In the genomic region with DNA sequence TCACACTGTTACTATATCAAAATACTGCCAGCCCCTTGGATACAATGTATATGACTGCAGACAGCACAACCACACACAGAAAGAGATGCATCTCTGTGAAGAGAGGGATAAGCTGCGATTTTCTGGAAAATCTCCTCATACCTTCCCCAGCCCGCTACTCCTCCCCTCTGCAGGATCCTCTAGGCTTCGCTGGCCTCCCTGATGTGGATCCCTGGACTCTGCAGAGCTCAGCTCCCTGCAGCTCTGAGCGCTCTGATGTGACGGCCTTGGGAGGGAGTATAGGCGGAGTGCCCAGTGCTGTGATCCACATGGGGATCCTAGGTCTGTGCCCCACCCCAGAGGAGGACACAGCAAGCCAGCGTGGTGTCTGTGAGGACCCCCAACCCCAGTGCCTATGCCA, we compare ENCODE assay signal across 20 cellular contexts.
DNase-seq lines count a peak whose midpoint lies in the region; FAIRE-seq and TF ChIP-seq lines count a peak whose summit lies in the region.
"Had no signal": no experiment of that assay in that cellular context is flagged by ENCODE, and none has a peak within 500 bp of the region (broad histone marks: within the 10 kb centered on the region; RNA-seq: fewer than 3 reads in every experiment).

No MANE protein-coding gene starts in this region.

- H3K4me3 ChIP-seq in suprapubic skin = no peak overlapping the region
- H3K4me3 ChIP-seq: A549, GM23248, HAP-1 had no signal

- peaks cover 25% of the 10 kb centered on the region for H3K27me3 Mint-ChIP-seq in osteocyte (ENCODE audit: unreplicated experiment)
- H3K27me3 Mint-ChIP-seq: CD4-positive, alpha-beta T cell had no signal

- H3K9me3 ChIP-seq in suprapubic skin = no peaks in the 10 kb centered on the region
- H3K9me3 ChIP-seq: A549, Caco-2, HAP-1 had no signal

- no peaks in the 10 kb centered on the region for H3K36me3 ChIP-seq in suprapubic skin
- H3K36me3 ChIP-seq: HAP-1 had no signal

- no peak for TF ChIP-seq POLR2A in suprapubic skin (IDR thresholded peaks at IDR 0.05)

- no peaks in the 10 kb centered on the region for H3K27me3 ChIP-seq in suprapubic skin

- H3K27ac ChIP-seq in suprapubic skin = no peak overlapping the region
- H3K27ac ChIP-seq: 22Rv1, A549, C4-2B, GM23248 had no signal

- TF ChIP-seq EP300 in suprapubic skin (IDR thresholded peaks at IDR 0.05) = no peak

- 92% methylated on average over 4 of the region's 7 CpGs for WGBS in suprapubic skin

- no peaks in the 10 kb centered on the region for H3K4me1 Mint-ChIP-seq in osteocyte (ENCODE audit: unreplicated experiment)

- no peak for TF ChIP-seq CTCF in osteocyte (IDR thresholded peaks at IDR 0.05)
- no peak for TF ChIP-seq CTCF in suprapubic skin (IDR thresholded peaks at IDR 0.05)

- H3K4me1 ChIP-seq in suprapubic skin = no peaks in the 10 kb centered on the region
- H3K4me1 ChIP-seq: A549, Caco-2, HAP-1 had no signal

- H3K4me3 Mint-ChIP-seq in osteocyte (ENCODE audit: unreplicated experiment) = no peak overlapping the region
- H3K4me3 Mint-ChIP-seq: CD4-positive, alpha-beta T cell had no signal

- no peaks in the 10 kb centered on the region for H3K9me3 Mint-ChIP-seq in osteocyte (ENCODE audit: unreplicated experiment)
- H3K9me3 Mint-ChIP-seq: CD4-positive, alpha-beta T cell had no signal

- FAIRE-seq in frontal cortex (lab: Jason Lieb, UNC) (no peak), HTR-8/SVneo (lab: Jason Lieb, UNC) (no peak)
- FAIRE-seq: A549, D721Med, G401.6, GM12891, GM19239 had no signal

- DNase-seq in activated CD4-positive, CD25-positive, alpha-beta regulatory T cell treated with anti-CD3 and anti-CD28 coated beads, Interleukin-2, amount 50 U/mL, for 72 hours = peak; percentile 15
- no peak for DNase-seq in activated CD4-positive, CD25-positive, alpha-beta regulatory T cell (lab: John Stamatoyannopoulos, UW)
- peak; percentile 38 for DNase-seq in islet precursor cell
- peak; percentile 63 for DNase-seq in osteocyte (ENCODE audit: extremely low spot score, unreplicated experiment)
- DNase-seq in suprapubic skin (ENCODE audit: low spot score in 2 of 2) = peak; percentile 19 to 43
- DNase-seq in frontal cortex (ENCODE audit: low spot score in 2 of 2) = no peak
- no peak for DNase-seq in NCI-H446 treated with DMSO at 0.1 percent for 48 hours (lab: John Stamatoyannopoulos, UW)
- no peak for DNase-seq in HTR-8/SVneo (ENCODE audit: insufficient read length, low spot score)
- DNase-seq: AML-193; Caco-2; CD4-positive, alpha-beta T cell; GM23248 had no signal

- no peaks in the 10 kb centered on the region for H3K36me3 Mint-ChIP-seq in osteocyte (ENCODE audit: unreplicated experiment)

- no peak overlapping the region for H3K27ac Mint-ChIP-seq in osteocyte (ENCODE audit: unreplicated experiment)
- H3K27ac Mint-ChIP-seq: CD4-positive, alpha-beta T cell had no signal

Comparison
In these comparisons a context has a peak if more than half of its experiments do, and no peak if none do; other contexts are left out.
1. DNase-seq: peak in activated CD4-positive, CD25-positive, alpha-beta regulatory T cell treated with anti-CD3 and anti-CD28 coated beads, Interleukin-2, amount 50 U/mL, for 72 hours (single experiment), islet precursor cell (single experiment), osteocyte (single experiment) and suprapubic skin (2 of 2); none in activated CD4-positive, CD25-positive, alpha-beta regulatory T cell (0 of 4), frontal cortex (0 of 2), NCI-H446 treated with DMSO at 0.1 percent for 48 hours (single experiment) and HTR-8/SVneo (single experiment).